Comparison of ENCODE assay signal across 17 cellular contexts in the genomic region with DNA sequence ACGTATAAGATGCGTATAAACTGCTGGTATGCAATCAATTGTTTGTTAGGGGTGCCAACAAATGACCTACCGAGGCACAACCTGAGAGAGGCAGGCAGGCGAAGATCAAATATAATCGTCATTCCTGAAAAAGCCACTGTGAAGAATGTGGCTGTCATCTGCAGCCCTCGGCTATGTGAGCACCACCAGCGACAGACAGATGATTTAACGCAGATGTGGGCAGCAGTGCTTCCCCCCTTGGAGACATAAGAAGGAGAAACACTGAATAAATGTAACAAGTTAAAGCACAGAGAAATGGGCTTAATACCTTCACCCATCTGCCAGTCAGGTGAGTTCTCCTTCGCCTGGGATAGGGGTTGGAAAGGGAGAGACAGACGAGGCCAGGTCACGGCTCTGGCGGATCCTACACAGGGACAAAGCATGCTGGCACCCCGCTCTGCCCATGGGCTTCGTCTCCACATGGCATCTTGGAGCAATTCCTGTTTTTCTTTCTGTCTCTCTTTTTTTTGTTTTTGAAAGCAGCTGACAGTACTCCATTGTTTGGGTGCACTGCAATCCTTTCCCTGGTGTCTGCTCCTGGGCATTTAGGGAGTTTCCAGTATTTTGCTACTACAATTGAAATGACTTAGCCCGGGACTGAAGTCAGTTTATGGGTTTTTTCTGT. TPM values are rescaled to one million over a fixed set of nuclear protein-coding genes. Genes with fewer than 3 reads are reported as not detected.
"Had no signal": no experiment of that assay in that cellular context is flagged by ENCODE, and none has a peak within 500 bp of the region (broad histone marks: within the 10 kb centered on the region; RNA-seq: fewer than 3 reads in every experiment).

No MANE protein-coding gene starts in this region.

- H3K27me3 ChIP-seq: pancreas, uterus had no signal

- ATAC-seq: activated T-cell treated with anti-CD3 and anti-CD28 coated beads, Interleukin-2, amount 50 U/mL, for 4 hours; esophagus mucosa; left cardiac atrium; natural killer cell; stimulated activated naive B cell treated with anti-CD40 and anti-IgM and Interleukin-4, amounts not matched to agents 10 μg/mL and 1 μg/mL and 100 μg/mL, for 72 hours had no signal

- H3K4me1 ChIP-seq: pancreas, uterus had no signal

- H3K36me3 Mint-ChIP-seq: natural killer cell; stimulated activated naive B cell treated with anti-CD40 and anti-IgM and Interleukin-4, amounts not matched to agents 10 μg/mL and 1 μg/mL and 100 μg/mL, for 72 hours had no signal

- H3K27ac ChIP-seq: neutrophil, pancreas, spleen, tibial artery, uterus had no signal

- H3K27ac Mint-ChIP-seq: activated naive CD4-positive, alpha-beta T cell treated with anti-CD3 and anti-CD28 coated beads for 36 hours; natural killer cell; stimulated activated naive B cell treated with anti-CD40 and anti-IgM and Interleukin-4, amounts not matched to agents 10 μg/mL and 1 μg/mL and 100 μg/mL, for 72 hours had no signal

- H3K4me3 Mint-ChIP-seq: activated naive CD4-positive, alpha-beta T cell treated with anti-CD3 and anti-CD28 coated beads for 36 hours; activated T-cell treated with anti-CD3 and anti-CD28 coated beads, Interleukin-2, amount 50 U/mL, for 4 hours; natural killer cell; stimulated activated naive B cell treated with anti-CD40 and anti-IgM and Interleukin-4, amounts not matched to agents 10 μg/mL and 1 μg/mL and 100 μg/mL, for 72 hours had no signal

- H3K9me3 ChIP-seq: neutrophil, pancreas, spleen, tibial artery, uterus had no signal

- H3K4me3 ChIP-seq: pancreas, spleen, tibial artery, uterus had no signal

- H3K36me3 ChIP-seq: neutrophil, pancreas, spleen, tibial artery, uterus had no signal

- H3K4me1 Mint-ChIP-seq: natural killer cell; stimulated activated naive B cell treated with anti-CD40 and anti-IgM and Interleukin-4, amounts not matched to agents 10 μg/mL and 1 μg/mL and 100 μg/mL, for 72 hours had no signal

- H3K9me3 Mint-ChIP-seq: activated naive CD4-positive, alpha-beta T cell treated with anti-CD3 and anti-CD28 coated beads for 36 hours; activated T-cell treated with anti-CD3 and anti-CD28 coated beads, Interleukin-2, amount 50 U/mL, for 4 hours; natural killer cell; stimulated activated naive B cell treated with anti-CD40 and anti-IgM and Interleukin-4, amounts not matched to agents 10 μg/mL and 1 μg/mL and 100 μg/mL, for 72 hours had no signal

- DNase-seq: activated CD4-positive, alpha-beta T cell treated with anti-CD3 and anti-CD28 coated beads, Interleukin-2, amount 50 U/mL, for 1 hour; activated CD8-positive, alpha-beta memory T cell treated with anti-CD3 and anti-CD28 coated beads, Interleukin-2, amount 50 U/mL, for 4 hours; activated naive CD4-positive, alpha-beta T cell treated with anti-CD3 and anti-CD28 coated beads for 36 hours; activated T-cell treated with anti-CD3 and anti-CD28 coated beads, Interleukin-2, amount 50 U/mL, for 4 hours; aorta; cortex of kidney; left cardiac atrium; natural killer cell; pancreas; spleen; stimulated activated naive B cell treated with anti-CD40 and anti-IgM and Interleukin-4, amounts not matched to agents 10 μg/mL and 1 μg/mL and 100 μg/mL, for 72 hours; T1000; uterus had no signal

RNA-seq across cellular contexts. Expression of gene EXOC3L4, which starts 56.9 kb away (rescaled TPM):
- total RNA-seq: activated naive CD4-positive, alpha-beta T cell treated with anti-CD3 and anti-CD28 coated beads for 36 hours; activated T-cell treated with anti-CD3 and anti-CD28 coated beads, Interleukin-2, amount 50 U/mL, for 4 hours; natural killer cell; T-helper 1 cell treated with Interleukin-12 subunit alpha and Interleukin-12 subunit beta and Interleukin-4 antibody, amounts not matched to agents 30 ng/mL and 1 ng/mL, for 36 hours had no signal
